ENCODE assay signal across 7 cellular contexts in the genomic region with DNA sequence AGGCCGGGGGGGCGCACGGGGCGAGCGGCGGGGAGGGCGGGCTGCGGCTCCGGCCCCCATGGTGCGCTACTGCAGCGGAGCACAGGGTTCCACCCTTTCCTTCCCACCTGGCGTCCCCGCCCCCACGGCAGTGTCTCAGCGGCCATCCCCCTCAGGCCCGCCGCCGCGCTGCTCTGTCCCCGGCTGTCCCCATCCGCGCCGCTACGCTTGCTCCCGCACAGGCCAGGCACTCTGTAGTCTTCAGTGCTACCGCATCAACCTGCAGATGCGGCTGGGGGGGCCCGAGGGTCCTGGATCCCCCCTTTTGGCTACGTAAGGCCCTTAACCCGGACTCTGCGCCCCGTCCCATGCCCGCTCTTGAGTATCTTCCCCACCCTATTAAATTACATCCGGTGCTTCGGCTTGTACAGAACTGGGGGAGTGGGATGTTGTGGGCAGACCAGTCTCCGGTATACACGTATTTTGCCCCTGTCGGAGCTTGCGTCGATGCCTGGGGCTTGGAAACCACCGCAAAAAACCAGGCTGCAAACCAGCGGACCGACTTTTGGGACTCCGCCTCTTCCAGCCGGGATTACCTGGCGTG. TPM values are rescaled to one million over a fixed set of nuclear protein-coding genes. Genes with fewer than 3 reads are reported as not detected.
DNase-seq lines count a peak whose midpoint lies in the region; ATAC-seq lines count a peak whose summit lies in the region.

No MANE protein-coding gene starts in this region.

- ATAC-seq in GM18858 (IDR thresholded peaks at IDR 0.05; ENCODE audit: unreplicated experiment), result peak; percentile 19
- peak; percentile 28 for ATAC-seq in HG02852 (IDR thresholded peaks at IDR 0.05; ENCODE audit: unreplicated experiment)
- peak; percentile 48 for ATAC-seq in activated CD8-positive, alpha-beta T cell treated with anti-CD3 and anti-CD28 coated beads, Interleukin-2, amount 10 ng/mL, durations not matched to agents 7 days and 5 days
- peak; percentile 61 for ATAC-seq in stimulated activated effector memory CD8-positive, alpha-beta T cell treated with anti-CD3 and anti-CD28 coated beads, Interleukin-12 subunit alpha, Interleukin-12 subunit beta, amount 100 ng/mL, for 72 hours

- H3K4me3 ChIP-seq in effector memory CD4-positive, alpha-beta T cell (ENCODE audit: insufficient read depth, low read depth, low read length, poor library complexity, severe bottlenecking), result peak overlapping the region; percentile 69
- H3K4me3 ChIP-seq in muscle layer of duodenum (ENCODE audit: low read depth in 1 of 2, low read length in 2 of 2), result peak overlapping the region; percentile 87 to 88

- H3K36me3 Mint-ChIP-seq in activated CD8-positive, alpha-beta T cell treated with anti-CD3 and anti-CD28 coated beads, Interleukin-2, amount 10 ng/mL, durations not matched to agents 7 days and 5 days (ENCODE audit: low read depth), result peaks cover 31% of the 10 kb centered on the region
- peaks cover 83% of the 10 kb centered on the region for H3K36me3 Mint-ChIP-seq in stimulated activated effector memory CD8-positive, alpha-beta T cell treated with anti-CD3 and anti-CD28 coated beads, Interleukin-12 subunit alpha, Interleukin-12 subunit beta, amount 100 ng/mL, for 72 hours

- H3K4me1 ChIP-seq in effector memory CD4-positive, alpha-beta T cell (ENCODE audit: control insufficient read depth, insufficient read depth, low read length, poor library complexity, severe bottlenecking), result peaks cover 23% of the 10 kb centered on the region
- H3K4me1 ChIP-seq in muscle layer of duodenum (ENCODE audit: control insufficient read depth in 1 of 2, insufficient read depth in 2 of 2, low read length in 2 of 2), result peaks cover 21 to 33% of the 10 kb centered on the region in 2 donors

- H3K9me3 Mint-ChIP-seq in activated CD8-positive, alpha-beta T cell treated with anti-CD3 and anti-CD28 coated beads, Interleukin-2, amount 10 ng/mL, durations not matched to agents 7 days and 5 days (ENCODE audit: insufficient read depth), result no peaks in the 10 kb centered on the region
- H3K9me3 Mint-ChIP-seq in stimulated activated effector memory CD8-positive, alpha-beta T cell treated with anti-CD3 and anti-CD28 coated beads, Interleukin-12 subunit alpha, Interleukin-12 subunit beta, amount 100 ng/mL, for 72 hours, result no peaks in the 10 kb centered on the region

- H3K27ac ChIP-seq in effector memory CD4-positive, alpha-beta T cell (ENCODE audit: insufficient read depth, low read length, poor library complexity, severe bottlenecking), result peak overlapping the region; percentile 99
- peak overlapping the region; percentile 87 for H3K27ac ChIP-seq in muscle layer of duodenum (ENCODE audit: low read length)

- H3K9me3 ChIP-seq in effector memory CD4-positive, alpha-beta T cell (ENCODE audit: control insufficient read depth, low read length), result no peaks in the 10 kb centered on the region
- no peaks in the 10 kb centered on the region for H3K9me3 ChIP-seq in muscle layer of duodenum (ENCODE audit: control insufficient read depth in 1 of 2, low read length in 2 of 2)

- POLR2A ChIA-PET in activated CD8-positive, alpha-beta T cell treated with anti-CD3 and anti-CD28 coated beads, Interleukin-2, amount 10 ng/mL, durations not matched to agents 7 days and 5 days (lab: Charles Lee), result interaction anchor here (0.7 to 3.1 kb wide), 13 partner anchors 10 to 279 kb away, joined by 3 to 33 read pairs (median 5); a partner anchor contains a TSS

- peak overlapping the region; percentile 99 for H3K4me3 Mint-ChIP-seq in activated CD8-positive, alpha-beta T cell treated with anti-CD3 and anti-CD28 coated beads, Interleukin-2, amount 10 ng/mL, durations not matched to agents 7 days and 5 days
- H3K4me3 Mint-ChIP-seq in stimulated activated effector memory CD8-positive, alpha-beta T cell treated with anti-CD3 and anti-CD28 coated beads, Interleukin-12 subunit alpha, Interleukin-12 subunit beta, amount 100 ng/mL, for 72 hours, result peak overlapping the region; percentile 98

- peaks cover 59% of the 10 kb centered on the region for H3K4me1 Mint-ChIP-seq in activated CD8-positive, alpha-beta T cell treated with anti-CD3 and anti-CD28 coated beads, Interleukin-2, amount 10 ng/mL, durations not matched to agents 7 days and 5 days (ENCODE audit: low read depth)
- peaks cover 76% of the 10 kb centered on the region for H3K4me1 Mint-ChIP-seq in stimulated activated effector memory CD8-positive, alpha-beta T cell treated with anti-CD3 and anti-CD28 coated beads, Interleukin-12 subunit alpha, Interleukin-12 subunit beta, amount 100 ng/mL, for 72 hours

- DNase-seq in NCI-H2171 treated with DMSO at 0.1 percent for 48 hours (lab: John Stamatoyannopoulos, UW), result peak; percentile 87
- peak; percentile 89 for DNase-seq in activated CD8-positive, alpha-beta T cell treated with anti-CD3 and anti-CD28 coated beads, Interleukin-2, amount 10 ng/mL, durations not matched to agents 7 days and 5 days
- peak; percentile 70 to 73 (median 73) for DNase-seq in effector memory CD4-positive, alpha-beta T cell
- DNase-seq in stimulated activated effector memory CD8-positive, alpha-beta T cell treated with anti-CD3 and anti-CD28 coated beads, Interleukin-12 subunit alpha, Interleukin-12 subunit beta, amount 100 ng/mL, for 72 hours (ENCODE audit: low spot score in 2 of 2), result peak; percentile 79 to 93

- H3K27me3 ChIP-seq in effector memory CD4-positive, alpha-beta T cell (replicated peaks; ENCODE audit: control insufficient read depth, insufficient read depth, low read length, poor library complexity, severe bottlenecking), result no peaks in the 10 kb centered on the region
- no peaks in the 10 kb centered on the region for H3K27me3 ChIP-seq in muscle layer of duodenum (ENCODE audit: low read depth, low read length)

- peak overlapping the region; percentile 98 for H3K27ac Mint-ChIP-seq in activated CD8-positive, alpha-beta T cell treated with anti-CD3 and anti-CD28 coated beads, Interleukin-2, amount 10 ng/mL, durations not matched to agents 7 days and 5 days
- peak overlapping the region; percentile 97 for H3K27ac Mint-ChIP-seq in stimulated activated effector memory CD8-positive, alpha-beta T cell treated with anti-CD3 and anti-CD28 coated beads, Interleukin-12 subunit alpha, Interleukin-12 subunit beta, amount 100 ng/mL, for 72 hours

- H3K36me3 ChIP-seq in effector memory CD4-positive, alpha-beta T cell (ENCODE audit: control insufficient read depth, insufficient read depth, low read length), result peaks cover 15% of the 10 kb centered on the region
- H3K36me3 ChIP-seq in muscle layer of duodenum (ENCODE audit: control insufficient read depth in 1 of 2, insufficient read depth in 2 of 2, low read length in 2 of 2), result peaks cover 5 to 15% of the 10 kb centered on the region in 2 donors

- CTCF ChIA-PET in activated CD8-positive, alpha-beta T cell treated with anti-CD3 and anti-CD28 coated beads, Interleukin-2, amount 10 ng/mL, durations not matched to agents 7 days and 5 days (lab: Charles Lee), result interaction anchor here (1.0 to 3.9 kb wide), 12 partner anchors 15 to 279 kb away, joined by 3 to 29 read pairs (median 8); a partner anchor contains a TSS

- H3K27me3 Mint-ChIP-seq in activated CD8-positive, alpha-beta T cell treated with anti-CD3 and anti-CD28 coated beads, Interleukin-2, amount 10 ng/mL, durations not matched to agents 7 days and 5 days (ENCODE audit: low read depth), result no peaks in the 10 kb centered on the region

RNA-seq across cellular contexts. Expression of a gene that starts 0.6 kb away (rescaled TPM):
- total RNA-seq in activated CD8-positive, alpha-beta T cell treated with anti-CD3 and anti-CD28 coated beads, Interleukin-2, amount 10 ng/mL, durations not matched to agents 7 days and 5 days, result 10 to 100 TPM; 34.0 to 34.3 TPM

RNA-seq across cellular contexts. Expression of a gene that starts 2.8 kb away (rescaled TPM):
- 10 to 100 TPM; 25.7 to 29.1 TPM for total RNA-seq in activated CD8-positive, alpha-beta T cell treated with anti-CD3 and anti-CD28 coated beads, Interleukin-2, amount 10 ng/mL, durations not matched to agents 7 days and 5 days

RNA-seq across cellular contexts. Expression of a gene that starts 7.5 kb away (rescaled TPM):
- total RNA-seq in activated CD8-positive, alpha-beta T cell treated with anti-CD3 and anti-CD28 coated beads, Interleukin-2, amount 10 ng/mL, durations not matched to agents 7 days and 5 days, result 10 to 100 TPM; 52.4 to 56.3 TPM

RNA-seq across cellular contexts. Expression of a gene that starts 14.8 kb away (rescaled TPM):
- total RNA-seq in activated CD8-positive, alpha-beta T cell treated with anti-CD3 and anti-CD28 coated beads, Interleukin-2, amount 10 ng/mL, durations not matched to agents 7 days and 5 days, result 10 to 100 TPM; 95.7 to 96.2 TPM

RNA-seq across cellular contexts. Expression of a gene that starts 15.9 kb away (rescaled TPM):
- total RNA-seq in activated CD8-positive, alpha-beta T cell treated with anti-CD3 and anti-CD28 coated beads, Interleukin-2, amount 10 ng/mL, durations not matched to agents 7 days and 5 days, result under 1 TPM; 0.37 to 0.57 TPM

Comparison
In these comparisons a context has a peak if more than half of its experiments do, and no peak if none do; other contexts are left out.
1. Peak in every context shown above with its lines: DNase-seq, ATAC-seq, H3K4me3 ChIP-seq and H3K27ac ChIP-seq.